In genomic region chr9:122835313-122835731, GRCh38 we compare ENCODE assay signal across 9 cellular contexts.
DNase-seq lines count a peak whose midpoint lies in the region; ATAC-seq, FAIRE-seq and TF ChIP-seq lines count a peak whose summit lies in the region.
"Had no signal": no experiment of that assay in that cellular context is flagged by ENCODE, and none has a peak within 500 bp of the region (broad histone marks: within the 10 kb centered on the region; RNA-seq: fewer than 3 reads in every experiment).

No MANE protein-coding gene starts in this region.

- H3K27ac ChIP-seq in RWPE2 (ENCODE audit: poor library complexity, severe bottlenecking), result no peak overlapping the region

- peak overlapping the region; percentile 37 for H3K27ac Mint-ChIP-seq in stimulated activated naive B cell treated with anti-CD40 and anti-IgM and Interleukin-4, amounts not matched to agents 10 μg/mL and 1 μg/mL and 100 μg/mL, for 72 hours

- H3K4me3 Mint-ChIP-seq in stimulated activated naive B cell treated with anti-CD40 and anti-IgM and Interleukin-4, amounts not matched to agents 10 μg/mL and 1 μg/mL and 100 μg/mL, for 72 hours, result peak overlapping the region; percentile 29 to 42

- TF ChIP-seq CTCF in RWPE2 (IDR thresholded peaks at IDR 0.05; ENCODE audit: poor library complexity, severe bottlenecking), result no peak

- ATAC-seq in RWPE2 (ENCODE audit: low read depth), result 0 out of 3 replicates have a peak, but pooled peaks have one; percentile 25
- peak; percentile 27 to 39 for ATAC-seq in stimulated activated naive B cell treated with anti-CD40 and anti-IgM and Interleukin-4, amounts not matched to agents 10 μg/mL and 1 μg/mL and 100 μg/mL, for 72 hours (replicated peaks)
- no peak for ATAC-seq in GM18909 (IDR thresholded peaks at IDR 0.05; ENCODE audit: poor library complexity, unreplicated experiment)

- H3K4me1 ChIP-seq in RWPE2 (ENCODE audit: insufficient read depth, poor library complexity, severe bottlenecking), result no peaks in the 10 kb centered on the region

- no peaks in the 10 kb centered on the region for H3K27me3 Mint-ChIP-seq in stimulated activated naive B cell treated with anti-CD40 and anti-IgM and Interleukin-4, amounts not matched to agents 10 μg/mL and 1 μg/mL and 100 μg/mL, for 72 hours

- peaks cover 0 to 4% of the 10 kb centered on the region in 2 donors for H3K9me3 Mint-ChIP-seq in stimulated activated naive B cell treated with anti-CD40 and anti-IgM and Interleukin-4, amounts not matched to agents 10 μg/mL and 1 μg/mL and 100 μg/mL, for 72 hours

- H3K36me3 Mint-ChIP-seq in stimulated activated naive B cell treated with anti-CD40 and anti-IgM and Interleukin-4, amounts not matched to agents 10 μg/mL and 1 μg/mL and 100 μg/mL, for 72 hours, result no peaks in the 10 kb centered on the region

- no peaks in the 10 kb centered on the region for H3K36me3 ChIP-seq in RWPE2 (ENCODE audit: low read depth)

- peak; percentile 72 for DNase-seq in activated CD8-positive, alpha-beta memory T cell treated with anti-CD3 and anti-CD28 coated beads for 24 hours
- DNase-seq in activated CD8-positive, alpha-beta memory T cell treated with anti-CD3 and anti-CD28 coated beads, Interleukin-2, amount 50 U/mL, for 48 hours, result no peak
- DNase-seq in RWPE2 (ENCODE audit: low spot score) (no peak), urothelium cell line (ENCODE audit: low spot score) (no peak), NCI-H2029 (lab: John Stamatoyannopoulos, UW) (no peak)
- peak; percentile 14 for DNase-seq in central memory CD4-positive, alpha-beta T cell
- DNase-seq in stimulated activated naive B cell treated with anti-CD40 and anti-IgM and Interleukin-4, amounts not matched to agents 10 μg/mL and 1 μg/mL and 100 μg/mL, for 72 hours, result no peak

- H3K9me3 ChIP-seq in RWPE2 (ENCODE audit: severe bottlenecking), result no peaks in the 10 kb centered on the region

- H3K4me3 ChIP-seq in RWPE2 (ENCODE audit: severe bottlenecking), result no peak overlapping the region
- H3K4me3 ChIP-seq: lung had no signal

- FAIRE-seq in urothelium cell line (lab: Jason Lieb, UNC), result no peak

- H3K4me1 Mint-ChIP-seq in stimulated activated naive B cell treated with anti-CD40 and anti-IgM and Interleukin-4, amounts not matched to agents 10 μg/mL and 1 μg/mL and 100 μg/mL, for 72 hours, result peaks cover 8 to 10% of the 10 kb centered on the region in 2 donors

- H3K27me3 ChIP-seq in RWPE2 (ENCODE audit: insufficient read depth, poor library complexity, severe bottlenecking), result no peaks in the 10 kb centered on the region

Comparison
In these comparisons a context has a peak if more than half of its experiments do, and no peak if none do; other contexts are left out.
1. DNase-seq: peak in activated CD8-positive, alpha-beta memory T cell treated with anti-CD3 and anti-CD28 coated beads for 24 hours (single experiment) and central memory CD4-positive, alpha-beta T cell (single experiment); none in activated CD8-positive, alpha-beta memory T cell treated with anti-CD3 and anti-CD28 coated beads, Interleukin-2, amount 50 U/mL, for 48 hours (single experiment), RWPE2 (single experiment), stimulated activated naive B cell treated with anti-CD40 and anti-IgM and Interleukin-4, amounts not matched to agents 10 μg/mL and 1 μg/mL and 100 μg/mL, for 72 hours (single experiment), urothelium cell line (single experiment) and NCI-H2029 (single experiment).